ENCODE assay signal across 24 cellular contexts in the genomic region with DNA sequence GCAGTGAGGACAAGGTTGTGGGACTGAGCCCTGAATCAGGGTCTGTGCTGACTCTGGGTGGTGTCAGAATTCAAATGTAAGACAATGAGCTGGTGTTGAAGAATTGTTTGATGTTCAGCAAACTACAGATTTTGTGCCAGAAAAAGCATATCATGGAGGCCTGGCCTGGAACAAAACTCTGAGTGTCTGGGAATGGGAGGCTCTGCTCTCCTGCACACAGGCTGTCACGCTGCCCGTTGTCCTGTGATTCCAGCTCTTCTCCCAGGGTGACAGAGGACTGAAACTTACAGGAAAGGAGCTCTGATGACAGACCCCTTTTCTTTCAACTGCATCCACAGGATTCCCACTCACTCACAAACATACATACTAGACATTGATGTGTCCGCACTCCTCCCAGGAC.
"Had no signal": no experiment of that assay in that cellular context is flagged by ENCODE, and none has a peak within 500 bp of the region (broad histone marks: within the 10 kb centered on the region; RNA-seq: fewer than 3 reads in every experiment).

No MANE protein-coding gene starts in this region.

- H3K27ac Mint-ChIP-seq: activated naive CD8-positive, alpha-beta T cell treated with anti-CD3 and anti-CD28 coated beads for 36 hours; activated T-helper 2 cell treated with anti-CD3 and anti-CD28 coated beads, Interferon-gamma antibody, Interleukin-2, Interleukin-4, amounts not matched to agents 10 μg/mL and 5 μg/mL and 100 μg/mL, durations not matched to agents 14 hours and 24 hours and 36 hours; dendritic cell treated with granulocyte-macrophage colony-stimulating factor and Interleukin-4, amounts not matched to agents 40 ng/mL and 50 ng/mL, for 4 days; naive B cell; T-cell; T-helper 2 cell treated with Interferon-gamma antibody and Interleukin-4, amounts not matched to agents 5 μg/mL and 100 μg/mL, for 36 hours had no signal

- H3K27me3 ChIP-seq: foreskin keratinocyte, right atrium auricular region, spleen, thyroid gland had no signal

- H3K4me1 Mint-ChIP-seq: activated naive CD8-positive, alpha-beta T cell treated with anti-CD3 and anti-CD28 coated beads for 36 hours; naive B cell; neural crest cell; T-cell had no signal

- H3K36me3 Mint-ChIP-seq: activated naive CD8-positive, alpha-beta T cell treated with anti-CD3 and anti-CD28 coated beads for 36 hours; naive B cell; T-cell had no signal

- H3K4me3 ChIP-seq: prostate gland, right atrium auricular region, spleen, thyroid gland had no signal

- H3K4me3 Mint-ChIP-seq: activated naive CD8-positive, alpha-beta T cell treated with anti-CD3 and anti-CD28 coated beads for 36 hours; activated T-cell treated with anti-CD3 and anti-CD28 coated beads, Interleukin-2, amount 50 U/mL, for 4 hours; dendritic cell treated with granulocyte-macrophage colony-stimulating factor and Interleukin-4, amounts not matched to agents 40 ng/mL and 50 ng/mL, for 4 days; naive B cell; neural crest cell; T-cell; T-helper 2 cell treated with Interferon-gamma antibody and Interleukin-4, amounts not matched to agents 5 μg/mL and 100 μg/mL, for 36 hours had no signal

- DNase-seq: activated CD4-positive, alpha-beta T cell treated with anti-CD3 and anti-CD28 coated beads for 1 hour; activated CD4-positive, alpha-beta T cell treated with anti-CD3 and anti-CD28 coated beads, Interleukin-2, amount 50 U/mL, for 4 hours; activated CD8-positive, alpha-beta memory T cell treated with anti-CD3 and anti-CD28 coated beads, Interleukin-2, amount 50 U/mL, for 48 hours; activated naive CD4-positive, alpha-beta T cell; activated naive CD8-positive, alpha-beta T cell treated with anti-CD3 and anti-CD28 coated beads for 36 hours; activated T-cell treated with anti-CD3 and anti-CD28 coated beads, Interleukin-2, amount 50 U/mL, for 4 hours; effector CD8-positive, alpha-beta T cell; foreskin keratinocyte; glutamatergic neuron; islet precursor cell; left colon; mesenchymal stem cell; naive B cell; spleen; stimulated activated CD4-positive, alpha-beta T cell treated with anti-CD3 and anti-CD28 coated beads, Interleukin-4, amount 100 ng/mL, for 1 hour; stimulated activated naive CD4-positive, alpha-beta T cell; T-cell; thyroid gland had no signal

- H3K27me3 Mint-ChIP-seq: activated naive CD8-positive, alpha-beta T cell treated with anti-CD3 and anti-CD28 coated beads for 36 hours; dendritic cell treated with granulocyte-macrophage colony-stimulating factor and Interleukin-4, amounts not matched to agents 40 ng/mL and 50 ng/mL, for 4 days; naive B cell; T-cell had no signal

- H3K9me3 Mint-ChIP-seq: activated naive CD8-positive, alpha-beta T cell treated with anti-CD3 and anti-CD28 coated beads for 36 hours; activated T-cell treated with anti-CD3 and anti-CD28 coated beads, Interleukin-2, amount 50 U/mL, for 4 hours; neural crest cell had no signal

- H3K27ac ChIP-seq: foreskin keratinocyte, prostate gland, right atrium auricular region, spleen had no signal
